14 cellular contexts compared by ENCODE assay signal in the genomic region with DNA sequence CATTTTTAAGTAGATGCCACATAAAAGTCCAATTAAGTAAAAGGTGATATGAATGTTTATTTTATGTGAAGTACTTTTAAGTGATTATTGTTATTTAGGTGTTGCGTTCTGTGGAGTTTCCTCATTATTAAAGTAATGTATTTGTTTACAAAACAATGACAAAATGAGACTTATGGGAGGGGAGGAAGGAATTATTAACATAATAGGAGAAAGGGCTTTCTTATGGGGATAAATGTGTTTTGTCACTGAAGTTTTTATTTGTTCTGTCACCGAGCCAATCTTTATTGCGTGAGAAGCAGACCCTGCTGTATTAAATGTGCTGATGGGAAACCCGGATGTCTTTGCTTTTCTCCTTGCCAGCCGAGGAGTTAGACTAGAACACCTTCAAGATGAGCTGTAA. TPM values are rescaled to one million over a fixed set of nuclear protein-coding genes. Genes with fewer than 3 reads are reported as not detected.
DNase-seq lines count a peak whose midpoint lies in the region; ATAC-seq and TF ChIP-seq lines count a peak whose summit lies in the region.
"Had no signal": no experiment of that assay in that cellular context is flagged by ENCODE, and none has a peak within 500 bp of the region (broad histone marks: within the 10 kb centered on the region; RNA-seq: fewer than 3 reads in every experiment).

No MANE protein-coding gene starts in this region.

- H3K27me3 Mint-ChIP-seq in activated CD8-positive, alpha-beta T cell treated with anti-CD3 and anti-CD28 coated beads for 36 hours: peaks cover 4% of the 10 kb centered on the region
- H3K27me3 Mint-ChIP-seq: stimulated activated naive CD8-positive, alpha-beta T cell treated with anti-CD3 and anti-CD28 coated beads, Interleukin-15, Interleukin-2, amounts not matched to agents 100 ng/mL and 50 ng/mL, for 24 hours had no signal

- H3K27ac ChIP-seq in stomach: peak overlapping the region in 4 of 5 donors; percentile 80 to 85 (median 82)

- POLR2A ChIA-PET in activated CD8-positive, alpha-beta T cell treated with anti-CD3 and anti-CD28 coated beads for 36 hours (lab: Charles Lee): no interaction called here

- no peaks in the 10 kb centered on the region for H3K9me3 Mint-ChIP-seq in activated CD8-positive, alpha-beta T cell treated with anti-CD3 and anti-CD28 coated beads for 36 hours
- H3K9me3 Mint-ChIP-seq: stimulated activated naive CD8-positive, alpha-beta T cell treated with anti-CD3 and anti-CD28 coated beads, Interleukin-15, Interleukin-2, amounts not matched to agents 100 ng/mL and 50 ng/mL, for 24 hours had no signal

- CTCF ChIA-PET in activated CD8-positive, alpha-beta T cell treated with anti-CD3 and anti-CD28 coated beads for 36 hours (lab: Charles Lee): no interaction called here

- H3K4me3 Mint-ChIP-seq in activated CD8-positive, alpha-beta T cell treated with anti-CD3 and anti-CD28 coated beads for 36 hours: no peak overlapping the region
- H3K4me3 Mint-ChIP-seq: stimulated activated naive CD8-positive, alpha-beta T cell treated with anti-CD3 and anti-CD28 coated beads, Interleukin-15, Interleukin-2, amounts not matched to agents 100 ng/mL and 50 ng/mL, for 24 hours had no signal

- TF ChIP-seq POLR2A in stomach (IDR thresholded peaks at IDR 0.05): no peak

- H3K4me1 Mint-ChIP-seq in activated CD8-positive, alpha-beta T cell treated with anti-CD3 and anti-CD28 coated beads for 36 hours (ENCODE audit: low read depth): no peaks in the 10 kb centered on the region

- TF ChIP-seq EP300 in stomach (IDR thresholded peaks at IDR 0.05): no peak

- H3K36me3 ChIP-seq in stomach: no peaks in the 10 kb centered on the region

- no peaks in the 10 kb centered on the region for H3K27me3 ChIP-seq in stomach

- DNase-seq in HCEC 1CT (peak; percentile 74), SHP77 treated with DMSO at 0.1 percent for 48 hours (lab: John Stamatoyannopoulos, UW) (peak; percentile 78), glomerular visceral epithelial cell (ENCODE audit: extremely low spot score) (peak; percentile 46), stomach (no peak), NCI-H2107 (lab: John Stamatoyannopoulos, UW) (no peak)
- no peak for DNase-seq in stimulated activated CD4-positive, alpha-beta T cell treated with anti-CD3 and anti-CD28 coated beads, Interleukin-4, amount 100 ng/mL, for 24 hours
- DNase-seq in activated CD8-positive, alpha-beta T cell treated with anti-CD3 and anti-CD28 coated beads for 36 hours: no peak
- DNase-seq: activated CD4-positive, alpha-beta T cell treated with anti-CD3 and anti-CD28 coated beads, Interleukin-2, amount 50 U/mL, for 1 hour; activated naive CD4-positive, alpha-beta T cell treated with Interleukin-2 at 50 U/mL for 16 hours; NCI-H1417; NCI-H82; occipital lobe; stimulated activated CD4-positive, alpha-beta T cell treated with anti-CD3 and anti-CD28 coated beads, Interleukin-4, amount 100 ng/mL, for 1 hour had no signal

- ATAC-seq in activated CD8-positive, alpha-beta T cell treated with anti-CD3 and anti-CD28 coated beads for 36 hours: no peak

- WGBS in stomach, 5 donors: 64 to 81% (median 68%) methylated on average over 5 of the region's 5 CpGs

- no peak for TF ChIP-seq CTCF in stomach (IDR thresholded peaks at IDR 0.05)
- TF ChIP-seq CTCF in activated CD8-positive, alpha-beta T cell treated with anti-CD3 and anti-CD28 coated beads for 36 hours (IDR thresholded peaks at IDR 0.05): no peak

- H3K4me1 ChIP-seq in stomach: peaks cover 22 to 97% (median 64%) of the 10 kb centered on the region in 4 donors

- no peaks in the 10 kb centered on the region for H3K36me3 Mint-ChIP-seq in activated CD8-positive, alpha-beta T cell treated with anti-CD3 and anti-CD28 coated beads for 36 hours (ENCODE audit: low read depth)

- H3K4me3 ChIP-seq in stomach: no peak overlapping the region

- no peak overlapping the region for H3K27ac Mint-ChIP-seq in activated CD8-positive, alpha-beta T cell treated with anti-CD3 and anti-CD28 coated beads for 36 hours
- H3K27ac Mint-ChIP-seq: stimulated activated naive CD8-positive, alpha-beta T cell treated with anti-CD3 and anti-CD28 coated beads, Interleukin-15, Interleukin-2, amounts not matched to agents 100 ng/mL and 50 ng/mL, for 24 hours had no signal

- intact Hi-C loops in stomach (cut with DNase I; ENCODE audit: low total_unique reads): no loop called here
- intact Hi-C loops in activated CD8-positive, alpha-beta T cell treated with anti-CD3 and anti-CD28 coated beads for 36 hours (cut with micrococcal nuclease): no loop called here

- no peaks in the 10 kb centered on the region for H3K9me3 ChIP-seq in stomach

RNA-seq across cellular contexts. Expression of a gene that starts 44.5 kb away (rescaled TPM):
- 100 to 1,000 TPM in 4 of 5 donors, 10 to 100 TPM in 1; 67.1 to 558 (median 199) TPM for total RNA-seq in stomach
- 10 to 100 TPM in 2 of 3 donors, 1 to 10 TPM in 1; 9.9 to 20.8 (median 15.3) TPM for polyA plus RNA-seq in stomach
- total RNA-seq in activated CD8-positive, alpha-beta T cell treated with anti-CD3 and anti-CD28 coated beads for 36 hours: 10 to 100 TPM; 11.4 to 11.5 TPM

Comparison
In these comparisons a context has a peak if more than half of its experiments do, and no peak if none do; other contexts are left out.
1. DNase-seq: peak in HCEC 1CT (single experiment), SHP77 treated with DMSO at 0.1 percent for 48 hours (single experiment) and glomerular visceral epithelial cell (single experiment); none in stomach (single experiment), NCI-H2107 (single experiment), stimulated activated CD4-positive, alpha-beta T cell treated with anti-CD3 and anti-CD28 coated beads, Interleukin-4, amount 100 ng/mL, for 24 hours (single experiment) and activated CD8-positive, alpha-beta T cell treated with anti-CD3 and anti-CD28 coated beads for 36 hours (single experiment).
2. RNA of a gene that starts 44.5 kb away (total RNA-seq): 67.1 to 558 TPM in stomach; 11.4 to 11.5 TPM in activated CD8-positive, alpha-beta T cell treated with anti-CD3 and anti-CD28 coated beads for 36 hours; every median in the first group is over 4 times any median in the second.